ENCODE assay signal across 33 cellular contexts in genomic region chr1:164961714-164962113, GRCh38.
"Had no signal": no experiment of that assay in that cellular context is flagged by ENCODE, and none has a peak within 500 bp of the region (broad histone marks: within the 10 kb centered on the region; RNA-seq: fewer than 3 reads in every experiment).

No MANE protein-coding gene starts in this region.

- ATAC-seq: activated CD4-positive, alpha-beta T cell treated with anti-CD3 and anti-CD28 coated beads for 36 hours; activated CD4-positive, CD25-positive, alpha-beta regulatory T cell treated with anti-CD3 and anti-CD28 coated beads, Interleukin-2, amount 50 U/mL, for 24 hours; activated naive CD4-positive, alpha-beta T cell treated with anti-CD3 and anti-CD28 coated beads, Interleukin-2, amount 50 U/mL, for 72 hours; activated T-cell treated with anti-CD3 and anti-CD28 coated beads, Interleukin-2, amount 50 U/mL, for 4 hours; body of pancreas; WTC11 had no signal

- H3K27me3 ChIP-seq: adrenal gland, body of pancreas, SJCRH30 had no signal

- H3K36me3 ChIP-seq: adrenal gland, SJCRH30 had no signal

- H3K4me1 ChIP-seq: adrenal gland, body of pancreas, SJCRH30 had no signal

- H3K4me3 ChIP-seq: adrenal gland, body of pancreas, PC-9, SJCRH30, SK-N-MC had no signal

- H3K27ac ChIP-seq: adrenal gland, body of pancreas, PC-9, SJCRH30, SK-N-MC had no signal

- DNase-seq: activated CD4-positive, alpha-beta memory T cell treated with anti-CD3 and anti-CD28 coated beads for 36 hours; activated CD4-positive, alpha-beta T cell treated with anti-CD3 and anti-CD28 coated beads for 36 hours; activated CD4-positive, alpha-beta T cell treated with anti-CD3 and anti-CD28 coated beads, Interleukin-2, amount 50 U/mL, for 1 hour; activated CD8-positive, alpha-beta memory T cell treated with anti-CD3 and anti-CD28 coated beads, Interleukin-2, amount 50 U/mL, for 4 hours; activated gamma-delta T cell treated with Interleukin-2 at 50 U/mL for 16 hours; activated naive CD4-positive, alpha-beta T cell treated with anti-CD3 and anti-CD28 coated beads for 36 hours; activated T-cell treated with anti-CD3 and anti-CD28 coated beads for 4 hours; activated T-cell treated with anti-CD3 and anti-CD28 coated beads, Interleukin-2, amount 50 U/mL, for 4 hours; adrenal gland; body of pancreas; central memory CD4-positive, alpha-beta T cell; Karpas-422; MM.1S; MV-4-11; NCI-H1092; NCI-H1417; NCI-H146; NCI-H187; NCI-H2029 treated with DMSO at 0.1 percent for 48 hours; NCI-H2107; NCI-H2171; NCI-H510A; NCI-H526; NCI-H748 treated with DMSO at 0.1 percent for 48 hours; NK-92 treated with Interleukin-12 subunit alpha and Interleukin-12 subunit beta, amount 100 ng/mL, for 24 hours; PC-9; SHP77; SJCRH30; T1000 had no signal

- H3K9me3 ChIP-seq: adrenal gland, body of pancreas, SJCRH30 had no signal
